Comparison of ENCODE assay signal across 11 cellular contexts in the genomic region with DNA sequence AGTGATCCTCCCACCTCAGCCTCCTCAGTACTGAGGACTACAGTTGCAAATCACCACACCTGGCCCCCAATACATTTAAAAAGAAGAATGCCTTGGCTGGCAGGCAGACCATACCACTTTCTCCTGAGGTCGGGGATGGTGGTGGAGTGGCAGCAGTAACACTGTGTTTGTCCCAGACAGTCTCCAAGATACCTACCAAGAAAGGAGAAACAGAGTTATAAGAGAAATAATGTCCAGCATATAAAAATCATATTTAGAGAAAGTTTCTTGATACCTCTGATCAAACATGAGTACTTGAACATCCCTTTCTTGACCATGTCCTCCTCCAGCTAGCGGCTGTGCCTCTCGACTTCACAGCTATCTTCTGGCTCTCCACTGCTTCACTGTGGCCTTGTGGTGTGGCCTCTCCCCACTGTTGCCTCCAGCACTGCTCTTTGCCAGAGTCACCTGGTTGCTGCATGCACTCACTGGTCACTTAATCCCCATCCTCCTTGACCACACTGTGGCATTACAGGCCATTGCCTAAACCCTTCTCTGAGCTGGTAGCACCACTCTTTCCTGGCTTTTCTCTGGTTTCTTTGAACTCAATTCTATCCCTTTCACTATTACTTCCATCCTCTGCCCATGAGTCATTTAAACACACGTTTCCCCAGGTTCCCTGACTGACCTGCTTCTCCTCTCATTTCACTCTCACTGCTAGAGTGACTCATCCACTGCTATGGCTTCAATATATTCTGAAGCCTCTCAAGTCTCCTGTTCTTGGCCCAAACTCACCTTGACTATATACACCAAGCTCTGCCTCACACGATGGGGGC. TPM values are rescaled to one million over a fixed set of nuclear protein-coding genes. Genes with fewer than 3 reads are reported as not detected.
A peak's percentile ranks its signal among the peaks of the same experiment; 100 is the strongest.
DNase-seq lines count a peak whose midpoint lies in the region; ATAC-seq and TF ChIP-seq lines count a peak whose summit lies in the region.
"Had no signal": no experiment of that assay in that cellular context is flagged by ENCODE, and none has a peak within 500 bp of the region (broad histone marks: within the 10 kb centered on the region; RNA-seq: fewer than 3 reads in every experiment).

No MANE protein-coding gene starts in this region.

- H3K36me3 Mint-ChIP-seq in activated naive CD4-positive, alpha-beta T cell treated with anti-CD3 and anti-CD28 coated beads for 36 hours (ENCODE audit: low read depth): peaks cover 52% of the 10 kb centered on the region
- peaks cover 69% of the 10 kb centered on the region for H3K36me3 Mint-ChIP-seq in T-helper 2 cell treated with Interferon-gamma antibody and Interleukin-4, amounts not matched to agents 5 μg/mL and 100 μg/mL, for 36 hours (ENCODE audit: low read depth)
- peaks cover 49% of the 10 kb centered on the region for H3K36me3 Mint-ChIP-seq in stimulated activated memory B cell treated with anti-CD40 and anti-IgM and Interleukin-4, amounts not matched to agents 10 μg/mL and 1 μg/mL and 100 μg/mL, for 72 hours

- intact Hi-C loops in activated naive CD4-positive, alpha-beta T cell treated with anti-CD3 and anti-CD28 coated beads for 36 hours (cut with micrococcal nuclease): loop anchor here (1.0 kb wide), 3 partner anchors 21 to 46 kb away; no protein-coding TSS in a partner anchor

- H3K4me2 ChIP-seq in fibroblast of lung (ENCODE audit: extremely low read depth, insufficient read depth, low read length): no peak overlapping the region

- H4K20me1 ChIP-seq in fibroblast of lung (ENCODE audit: control insufficient read depth, extremely low read depth, insufficient read depth, low read length): peaks cover 2% of the 10 kb centered on the region

- H3K27ac Mint-ChIP-seq in activated naive CD4-positive, alpha-beta T cell treated with anti-CD3 and anti-CD28 coated beads for 36 hours: peak overlapping the region; percentile 90
- H3K27ac Mint-ChIP-seq in T-helper 2 cell treated with Interferon-gamma antibody and Interleukin-4, amounts not matched to agents 5 μg/mL and 100 μg/mL, for 36 hours: peak overlapping the region; percentile 72
- H3K27ac Mint-ChIP-seq in stimulated activated memory B cell treated with anti-CD40 and anti-IgM and Interleukin-4, amounts not matched to agents 10 μg/mL and 1 μg/mL and 100 μg/mL, for 72 hours: peak overlapping the region; percentile 81

- no peaks in the 10 kb centered on the region for H3K27me3 Mint-ChIP-seq in activated naive CD4-positive, alpha-beta T cell treated with anti-CD3 and anti-CD28 coated beads for 36 hours (ENCODE audit: low read depth)
- no peaks in the 10 kb centered on the region for H3K27me3 Mint-ChIP-seq in T-helper 2 cell treated with Interferon-gamma antibody and Interleukin-4, amounts not matched to agents 5 μg/mL and 100 μg/mL, for 36 hours (ENCODE audit: low read depth)
- H3K27me3 Mint-ChIP-seq in stimulated activated memory B cell treated with anti-CD40 and anti-IgM and Interleukin-4, amounts not matched to agents 10 μg/mL and 1 μg/mL and 100 μg/mL, for 72 hours: no peaks in the 10 kb centered on the region

- H3K27ac ChIP-seq in fibroblast of lung (ENCODE audit: insufficient read depth, low read length): peak overlapping the region; percentile 50
- H3K27ac ChIP-seq: body of pancreas had no signal

- DNase-seq in activated naive CD4-positive, alpha-beta T cell treated with anti-CD3 and anti-CD28 coated beads for 36 hours: peak; percentile 60
- no peak for DNase-seq in activated naive CD4-positive, alpha-beta T cell (lab: John Stamatoyannopoulos, UW)
- peak; percentile 44 for DNase-seq in T-helper 2 cell treated with Interferon-gamma antibody and Interleukin-4, amounts not matched to agents 5 μg/mL and 100 μg/mL, for 36 hours (ENCODE audit: low spot score)
- DNase-seq in fibroblast of lung (ENCODE audit: low read depth in 2 of 2) (peak in 1 of 2 donors; percentile 68), NCI-H2227 (lab: John Stamatoyannopoulos, UW; ENCODE audit: unreplicated experiment) (no peak), retina (no peak), NCI-H2029 (lab: John Stamatoyannopoulos, UW) (no peak)
- DNase-seq: body of pancreas, head of caudate nucleus, NCI-H526 had no signal

- H3K4me1 ChIP-seq in fibroblast of lung (ENCODE audit: control insufficient read depth, extremely low read depth, insufficient read depth, low read length): peaks cover 2% of the 10 kb centered on the region
- H3K4me1 ChIP-seq: body of pancreas had no signal

- H3K9me3 Mint-ChIP-seq in activated naive CD4-positive, alpha-beta T cell treated with anti-CD3 and anti-CD28 coated beads for 36 hours: no peaks in the 10 kb centered on the region
- H3K9me3 Mint-ChIP-seq in T-helper 2 cell treated with Interferon-gamma antibody and Interleukin-4, amounts not matched to agents 5 μg/mL and 100 μg/mL, for 36 hours: no peaks in the 10 kb centered on the region
- no peaks in the 10 kb centered on the region for H3K9me3 Mint-ChIP-seq in stimulated activated memory B cell treated with anti-CD40 and anti-IgM and Interleukin-4, amounts not matched to agents 10 μg/mL and 1 μg/mL and 100 μg/mL, for 72 hours

- CTCF ChIA-PET in activated naive CD4-positive, alpha-beta T cell treated with anti-CD3 and anti-CD28 coated beads for 36 hours (lab: Charles Lee): interaction anchor here (0.6 to 1.5 kb wide), 4 partner anchors 20 to 51 kb away, joined by 3 to 6 read pairs (median 3); no protein-coding TSS in a partner anchor

- H2AFZ ChIP-seq in fibroblast of lung (ENCODE audit: low read length): no peak overlapping the region

- H3K4me3 Mint-ChIP-seq in activated naive CD4-positive, alpha-beta T cell treated with anti-CD3 and anti-CD28 coated beads for 36 hours: no peak overlapping the region
- no peak overlapping the region for H3K4me3 Mint-ChIP-seq in T-helper 2 cell treated with Interferon-gamma antibody and Interleukin-4, amounts not matched to agents 5 μg/mL and 100 μg/mL, for 36 hours
- H3K4me3 Mint-ChIP-seq in stimulated activated memory B cell treated with anti-CD40 and anti-IgM and Interleukin-4, amounts not matched to agents 10 μg/mL and 1 μg/mL and 100 μg/mL, for 72 hours: no peak overlapping the region

- no peak for TF ChIP-seq CTCF in fibroblast of lung (conservative IDR thresholded peaks at IDR 0.05 in 1 of 2, IDR thresholded peaks at IDR 0.05 in 1 of 2; ENCODE audit: low read depth in 1 of 2, low read length in 2 of 2)

- no peak overlapping the region for H3K4me3 ChIP-seq in fibroblast of lung (replicated peaks in 1 of 4; ENCODE audit: control extremely low read depth in 1 of 4, insufficient read depth in 1 of 4, low read depth in 3 of 4, low read length in 4 of 4)
- H3K4me3 ChIP-seq: body of pancreas had no signal

- no peaks in the 10 kb centered on the region for H3K27me3 ChIP-seq in fibroblast of lung (ENCODE audit: control insufficient read depth, insufficient read depth, low read length)
- H3K27me3 ChIP-seq: body of pancreas had no signal

- H3K79me2 ChIP-seq in fibroblast of lung (ENCODE audit: control insufficient read depth, insufficient read depth, low read length): peaks cover 52% of the 10 kb centered on the region

- no peak overlapping the region for H3K9ac ChIP-seq in fibroblast of lung (ENCODE audit: insufficient read depth, low read length)

- H3K36me3 ChIP-seq in fibroblast of lung (ENCODE audit: control insufficient read depth, insufficient read depth, low read length): peaks cover 25% of the 10 kb centered on the region

- no peaks in the 10 kb centered on the region for H3K9me3 ChIP-seq in fibroblast of lung (ENCODE audit: control insufficient read depth, insufficient read depth, low read depth, low read length)
- H3K9me3 ChIP-seq: body of pancreas had no signal

- ATAC-seq in stimulated activated memory B cell treated with anti-CD40 and anti-IgM and Interleukin-4, amounts not matched to agents 10 μg/mL and 1 μg/mL and 100 μg/mL, for 72 hours: peak; percentile 75
- ATAC-seq: body of pancreas had no signal

- peaks cover 85% of the 10 kb centered on the region for H3K4me1 Mint-ChIP-seq in activated naive CD4-positive, alpha-beta T cell treated with anti-CD3 and anti-CD28 coated beads for 36 hours (ENCODE audit: low read depth)
- peaks cover 63% of the 10 kb centered on the region for H3K4me1 Mint-ChIP-seq in T-helper 2 cell treated with Interferon-gamma antibody and Interleukin-4, amounts not matched to agents 5 μg/mL and 100 μg/mL, for 36 hours (ENCODE audit: low read depth)
- peaks cover 60% of the 10 kb centered on the region for H3K4me1 Mint-ChIP-seq in stimulated activated memory B cell treated with anti-CD40 and anti-IgM and Interleukin-4, amounts not matched to agents 10 μg/mL and 1 μg/mL and 100 μg/mL, for 72 hours

RNA-seq across cellular contexts. Expression of a gene that starts 45.2 kb away (rescaled TPM):
- total RNA-seq in activated naive CD4-positive, alpha-beta T cell treated with anti-CD3 and anti-CD28 coated beads for 36 hours: 100 to 1,000 TPM; 215 to 229 TPM
- total RNA-seq in fibroblast of lung: 63.9 and 134 TPM in 2 replicates
- 162 and 185 TPM in 2 replicates for polyA plus RNA-seq in fibroblast of lung
- polyA plus RNA-seq in fibroblast of lung (2012): 138 and 147 TPM in 2 replicates
- polyA minus RNA-seq in fibroblast of lung (ENCODE audit: low replicate concordance): 605 and 618 TPM in 2 replicates

Comparison
In these comparisons a context has a peak if more than half of its experiments do, and no peak if none do; other contexts are left out.
1. DNase-seq: peak in activated naive CD4-positive, alpha-beta T cell treated with anti-CD3 and anti-CD28 coated beads for 36 hours (single experiment) and T-helper 2 cell treated with Interferon-gamma antibody and Interleukin-4, amounts not matched to agents 5 μg/mL and 100 μg/mL, for 36 hours (single experiment); none in activated naive CD4-positive, alpha-beta T cell (0 of 4), NCI-H2227 (single experiment), retina (single experiment) and NCI-H2029 (single experiment).
2. Peak in every context shown above with its lines, with median percentiles within 50 percentile points of each other: H3K27ac Mint-ChIP-seq.